1 cellular context compared by ENCODE assay signal in the genomic region with DNA sequence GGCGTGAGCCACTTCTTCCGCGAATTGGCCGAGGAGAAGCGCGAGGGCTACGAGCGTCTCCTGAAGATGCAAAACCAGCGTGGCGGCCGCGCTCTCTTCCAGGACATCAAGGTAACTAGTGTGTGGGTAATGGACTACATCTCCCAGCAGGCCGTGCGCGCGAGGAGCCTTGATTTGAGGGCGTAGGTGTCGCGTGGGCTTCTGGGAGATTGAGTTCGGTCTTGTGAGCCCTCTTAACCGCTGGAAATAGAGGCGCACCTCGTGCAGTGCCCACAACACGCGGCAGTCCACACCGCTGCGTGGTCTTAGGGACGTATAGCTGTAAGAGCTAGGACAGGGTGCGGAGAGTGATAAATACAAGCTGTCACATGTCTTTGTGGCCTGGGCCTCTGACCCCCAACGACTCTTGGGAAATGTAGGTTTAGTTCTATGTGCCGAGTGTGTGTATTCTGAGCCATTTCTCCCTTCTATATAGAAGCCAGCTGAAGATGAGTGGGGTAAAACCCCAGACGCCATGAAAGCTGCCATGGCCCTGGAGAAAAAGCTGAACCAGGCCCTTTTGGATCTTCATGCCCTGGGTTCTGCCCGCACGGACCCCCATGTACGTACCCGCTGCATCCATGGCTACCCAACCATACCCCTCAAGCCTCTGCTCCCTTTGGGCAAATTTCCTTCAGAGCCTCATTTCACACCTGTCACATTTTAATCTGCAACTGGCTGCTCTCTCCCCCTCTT.
TF ChIP-seq lines count a peak whose summit lies in the region.

No MANE protein-coding gene starts in this region.

TF ChIP-seq in K562, 482 proteins besides CTCF, POLR2A, EP300 and RAD21 (continued from another document and continues in another):
- TF ChIP-seq BRF2 (IDR thresholded peaks at IDR 0.05; ENCODE audit: borderline replicate concordance, insufficient read depth, insufficient read length) (no peak), ZNF699 (CRISPR knock-in tag; IDR thresholded peaks at IDR 0.05; ENCODE audit: insufficient replicate concordance) (no peak), CBFA2T2 (conservative IDR thresholded peaks at IDR 0.05) (no peak), FIP1L1 (IDR thresholded peaks at IDR 0.05; ENCODE audit: low read depth, low read length, poor library complexity, severe bottlenecking) (no peak), ZNF282 (CRISPR knock-in tag; IDR thresholded peaks at IDR 0.05) (no peak), ZNF197 (CRISPR knock-in tag; IDR thresholded peaks at IDR 0.05; ENCODE audit: low read depth) (no peak), ETV1 (tag; conservative IDR thresholded peaks at IDR 0.05; ENCODE audit: low read depth) (no peak), ZNF407 (IDR thresholded peaks at IDR 0.05; ENCODE audit: low read depth) (no peak), LARP7 (IDR thresholded peaks at IDR 0.05) (no peak), SMARCA5 (IDR thresholded peaks at IDR 0.05) (no peak), RCOR1 (IDR thresholded peaks at IDR 0.05; ENCODE audit: borderline replicate concordance in 1 of 2, low read depth in 2 of 2, low read length in 2 of 2) (no peak), FOSL1 (tag; conservative IDR thresholded peaks at IDR 0.05) (no peak), CEBPG (CRISPR knock-in tag; IDR thresholded peaks at IDR 0.05) (0 out of 2 replicates have a peak, but pooled peaks have one; percentile 35), CEBPG (tag; conservative IDR thresholded peaks at IDR 0.05 in 1 of 2, IDR thresholded peaks at IDR 0.05 in 1 of 2) (no peak), FOS (IDR thresholded peaks at IDR 0.05; ENCODE audit: extremely low read depth, insufficient read length) (no peak), ZNF174 (CRISPR knock-in tag; IDR thresholded peaks at IDR 0.05) (no peak), ZNF175 (CRISPR knock-in tag; IDR thresholded peaks at IDR 0.05; ENCODE audit: low read depth) (no peak), ZNF41 (CRISPR knock-in tag; conservative IDR thresholded peaks at IDR 0.05) (no peak), ZBTB7A (IDR thresholded peaks at IDR 0.05; ENCODE audit: borderline replicate concordance, control insufficient read depth, low read depth, low read length) (no peak), HDAC6 (IDR thresholded peaks at IDR 0.05; ENCODE audit: low read depth, low read length) (no peak), POLR3G (IDR thresholded peaks at IDR 0.05; ENCODE audit: extremely low read depth, insufficient read length, insufficient replicate concordance) (no peak), CCAR2 (IDR thresholded peaks at IDR 0.05; ENCODE audit: low read depth, low read length) (no peak), HIVEP1 (CRISPR knock-in tag; IDR thresholded peaks at IDR 0.05) (no peak), NR2C2 (CRISPR knock-in tag; IDR thresholded peaks at IDR 0.05) (peak; percentile 70; the same call in 1 of the 2 replicates), NR2C2 (tag; IDR thresholded peaks at IDR 0.05) (peak; percentile 79), RBM22 (IDR thresholded peaks at IDR 0.05; ENCODE audit: low read depth, low read length, poor library complexity, severe bottlenecking) (peak; percentile 73), HNRNPK (IDR thresholded peaks at IDR 0.05; ENCODE audit: low read depth, low read length, poor library complexity, severe bottlenecking) (no peak), YBX1 (IDR thresholded peaks at IDR 0.05) (no peak), GMEB1 (CRISPR knock-in tag; IDR thresholded peaks at IDR 0.05) (no peak), IFI16 (CRISPR knock-in tag; IDR thresholded peaks at IDR 0.05) (no peak)
- TF ChIP-seq, protein P1, sequence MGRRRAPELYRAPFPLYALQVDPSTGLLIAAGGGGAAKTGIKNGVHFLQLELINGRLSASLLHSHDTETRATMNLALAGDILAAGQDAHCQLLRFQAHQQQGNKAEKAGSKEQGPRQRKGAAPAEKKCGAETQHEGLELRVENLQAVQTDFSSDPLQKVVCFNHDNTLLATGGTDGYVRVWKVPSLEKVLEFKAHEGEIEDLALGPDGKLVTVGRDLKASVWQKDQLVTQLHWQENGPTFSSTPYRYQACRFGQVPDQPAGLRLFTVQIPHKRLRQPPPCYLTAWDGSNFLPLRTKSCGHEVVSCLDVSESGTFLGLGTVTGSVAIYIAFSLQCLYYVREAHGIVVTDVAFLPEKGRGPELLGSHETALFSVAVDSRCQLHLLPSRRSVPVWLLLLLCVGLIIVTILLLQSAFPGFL (CRISPR knock-in tag; IDR thresholded peaks at IDR 0.05): no peak
- TF ChIP-seq, protein P2, sequence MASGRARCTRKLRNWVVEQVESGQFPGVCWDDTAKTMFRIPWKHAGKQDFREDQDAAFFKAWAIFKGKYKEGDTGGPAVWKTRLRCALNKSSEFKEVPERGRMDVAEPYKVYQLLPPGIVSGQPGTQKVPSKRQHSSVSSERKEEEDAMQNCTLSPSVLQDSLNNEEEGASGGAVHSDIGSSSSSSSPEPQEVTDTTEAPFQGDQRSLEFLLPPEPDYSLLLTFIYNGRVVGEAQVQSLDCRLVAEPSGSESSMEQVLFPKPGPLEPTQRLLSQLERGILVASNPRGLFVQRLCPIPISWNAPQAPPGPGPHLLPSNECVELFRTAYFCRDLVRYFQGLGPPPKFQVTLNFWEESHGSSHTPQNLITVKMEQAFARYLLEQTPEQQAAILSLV (tag; IDR thresholded peaks at IDR 0.05): no peak
- TF ChIP-seq, protein P3, sequence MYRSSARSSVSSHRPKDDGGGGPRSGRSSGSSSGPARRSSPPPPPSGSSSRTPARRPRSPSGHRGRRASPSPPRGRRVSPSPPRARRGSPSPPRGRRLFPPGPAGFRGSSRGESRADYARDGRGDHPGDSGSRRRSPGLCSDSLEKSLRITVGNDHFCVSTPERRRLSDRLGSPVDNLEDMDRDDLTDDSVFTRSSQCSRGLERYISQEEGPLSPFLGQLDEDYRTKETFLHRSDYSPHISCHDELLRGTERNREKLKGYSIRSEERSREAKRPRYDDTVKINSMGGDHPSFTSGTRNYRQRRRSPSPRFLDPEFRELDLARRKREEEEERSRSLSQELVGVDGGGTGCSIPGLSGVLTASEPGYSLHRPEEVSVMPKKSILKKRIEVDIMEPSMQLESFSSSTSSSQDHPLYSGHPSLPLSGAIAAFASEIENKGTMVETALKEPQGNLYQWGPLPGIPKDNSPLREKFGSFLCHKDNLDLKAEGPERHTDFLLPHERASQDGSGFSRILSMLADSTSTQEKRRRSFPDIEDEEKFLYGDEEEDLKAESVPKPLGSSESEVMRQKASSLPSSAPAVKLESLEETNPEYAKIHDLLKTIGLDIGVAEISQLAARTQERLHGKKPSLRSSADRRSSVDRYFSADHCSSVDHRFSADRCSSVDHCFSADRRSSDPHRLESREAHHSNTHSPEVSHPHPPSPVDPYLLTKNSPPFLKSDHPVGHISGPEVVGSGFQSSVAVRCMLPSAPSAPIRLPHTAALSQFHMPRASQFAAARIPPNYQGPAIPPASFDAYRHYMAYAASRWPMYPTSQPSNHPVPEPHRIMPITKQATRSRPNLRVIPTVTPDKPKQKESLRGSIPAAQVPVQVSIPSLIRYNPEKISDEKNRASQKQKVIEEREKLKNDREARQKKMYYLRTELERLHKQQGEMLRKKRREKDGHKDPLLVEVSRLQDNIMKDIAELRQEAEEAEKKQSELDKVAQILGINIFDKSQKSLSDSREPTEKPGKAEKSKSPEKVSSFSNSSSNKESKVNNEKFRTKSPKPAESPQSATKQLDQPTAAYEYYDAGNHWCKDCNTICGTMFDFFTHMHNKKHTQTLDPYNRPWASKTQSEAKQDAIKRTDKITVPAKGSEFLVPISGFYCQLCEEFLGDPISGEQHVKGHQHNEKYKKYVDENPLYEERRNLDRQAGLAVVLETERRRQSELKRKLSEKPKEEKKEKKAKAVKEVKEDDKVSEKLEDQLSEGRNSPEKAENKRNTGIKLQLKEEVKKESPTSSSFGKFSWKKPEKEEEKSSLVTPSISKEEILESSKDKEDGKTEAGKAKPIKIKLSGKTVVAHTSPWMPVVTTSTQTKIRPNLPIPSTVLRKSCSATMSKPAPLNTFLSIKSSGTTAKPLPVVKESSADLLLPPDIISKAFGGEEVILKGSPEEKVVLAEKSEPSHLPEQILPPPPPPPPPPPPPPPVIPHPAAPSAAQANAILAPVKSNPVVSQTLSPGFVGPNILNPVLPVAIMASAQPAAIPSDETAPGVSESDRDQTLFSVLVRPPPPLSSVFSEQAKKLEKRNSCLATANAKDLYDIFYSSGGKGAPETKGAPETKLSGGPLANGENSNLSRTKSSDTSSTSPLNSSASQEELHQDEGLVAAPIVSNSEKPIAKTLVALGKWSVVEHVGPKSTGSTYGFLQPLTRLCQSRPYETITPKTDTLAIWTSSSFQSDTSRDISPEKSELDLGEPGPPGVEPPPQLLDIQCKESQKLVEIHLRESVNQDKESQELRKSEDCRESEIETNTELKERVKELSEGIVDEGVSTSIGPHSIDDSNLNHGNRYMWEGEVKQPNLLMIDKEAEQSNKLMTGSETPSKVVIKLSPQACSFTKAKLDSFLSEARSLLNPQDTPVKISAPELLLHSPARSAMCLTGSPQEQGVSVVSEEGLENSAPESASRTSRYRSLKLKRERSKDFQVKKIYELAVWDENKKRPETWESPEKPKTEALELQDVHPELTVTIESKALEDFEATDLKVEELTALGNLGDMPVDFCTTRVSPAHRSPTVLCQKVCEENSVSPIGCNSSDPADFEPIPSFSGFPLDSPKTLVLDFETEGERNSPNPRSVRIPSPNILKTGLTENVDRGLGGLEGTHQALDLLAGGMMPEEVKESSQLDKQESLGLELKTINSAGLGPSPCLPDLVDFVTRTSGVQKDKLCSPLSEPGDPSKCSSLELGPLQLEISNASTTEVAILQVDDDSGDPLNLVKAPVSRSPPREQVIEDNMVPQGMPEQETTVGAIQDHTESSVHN (IDR thresholded peaks at IDR 0.05; ENCODE audit: borderline replicate concordance in 1 of 2, low read depth in 1 of 2): no peak
- TF ChIP-seq, protein P4, sequence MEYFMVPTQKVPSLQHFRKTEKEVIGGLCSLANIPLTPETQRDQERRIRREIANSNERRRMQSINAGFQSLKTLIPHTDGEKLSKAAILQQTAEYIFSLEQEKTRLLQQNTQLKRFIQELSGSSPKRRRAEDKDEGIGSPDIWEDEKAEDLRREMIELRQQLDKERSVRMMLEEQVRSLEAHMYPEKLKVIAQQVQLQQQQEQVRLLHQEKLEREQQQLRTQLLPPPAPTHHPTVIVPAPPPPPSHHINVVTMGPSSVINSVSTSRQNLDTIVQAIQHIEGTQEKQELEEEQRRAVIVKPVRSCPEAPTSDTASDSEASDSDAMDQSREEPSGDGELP (CRISPR knock-in tag; IDR thresholded peaks at IDR 0.05; ENCODE audit: borderline replicate concordance): no peak
